ENCODE assay signal across 25 cellular contexts in genomic region chr20:8152847-8153246, GRCh38. TPM values are rescaled to one million over a fixed set of nuclear protein-coding genes. Genes with fewer than 3 reads are reported as not detected.
A peak's percentile ranks its signal among the peaks of the same experiment; 100 is the strongest.
DNase-seq lines count a peak whose midpoint lies in the region; ATAC-seq and TF ChIP-seq lines count a peak whose summit lies in the region.
"Had no signal": no experiment of that assay in that cellular context is flagged by ENCODE, and none has a peak within 500 bp of the region (broad histone marks: within the 10 kb centered on the region; RNA-seq: fewer than 3 reads in every experiment).

No MANE protein-coding gene starts in this region.

- CTCF ChIA-PET in CD8-positive, alpha-beta T cell (lab: Charles Lee), result interaction anchor here (1.3 kb wide), 1 partner anchor 18 kb away, joined by 3 read pairs; no protein-coding TSS in a partner anchor

- peaks cover 52% of the 10 kb centered on the region for H3K4me1 ChIP-seq in CD8-positive, alpha-beta T cell (ENCODE audit: insufficient read depth, low read length)
- no peaks in the 10 kb centered on the region for H3K4me1 ChIP-seq in endodermal cell (ENCODE audit: control insufficient read depth, insufficient read depth, low read length)
- H3K4me1 ChIP-seq: SJSA1 had no signal

- no peak for TF ChIP-seq CTCF in CD8-positive, alpha-beta T cell (IDR thresholded peaks at IDR 0.05)
- TF ChIP-seq CTCF in brain (conservative IDR thresholded peaks at IDR 0.05), result no peak
- TF ChIP-seq CTCF in osteocyte (IDR thresholded peaks at IDR 0.05), result no peak
- TF ChIP-seq CTCF in endodermal cell (conservative IDR thresholded peaks at IDR 0.05), result no peak

- no peak overlapping the region for H3K4me3 Mint-ChIP-seq in activated T-cell treated with anti-CD3 and anti-CD28 coated beads, Interleukin-2, amount 50 U/mL, for 4 hours
- H3K4me3 Mint-ChIP-seq in CD8-positive, alpha-beta T cell, result no peak overlapping the region
- H3K4me3 Mint-ChIP-seq in brain (no peak overlapping the region), osteocyte (ENCODE audit: unreplicated experiment) (no peak overlapping the region), endodermal cell (no peak overlapping the region)
- H3K4me3 Mint-ChIP-seq: activated naive CD8-positive, alpha-beta T cell; activated T-helper 1 cell treated with anti-CD3 and anti-CD28 coated beads, Interleukin-12 subunit alpha, Interleukin-12 subunit beta, Interleukin-2, Interleukin-4 antibody, amounts not matched to agents 30 ng/mL and 10 ng/mL and 1 ng/mL, durations not matched to agents 14 hours and 24 hours and 36 hours; T-helper 1 cell treated with Interleukin-12 subunit alpha and Interleukin-12 subunit beta and Interleukin-4 antibody, amounts not matched to agents 30 μg/mL and 1 μg/mL, for 36 hours had no signal

- no peak for DNase-seq in activated T-cell treated with anti-CD3 and anti-CD28 coated beads, Interleukin-2, amount 50 U/mL, for 4 hours
- DNase-seq in activated T-cell treated with anti-CD3 and anti-CD28 coated beads for 4 hours (no peak), osteocyte (ENCODE audit: extremely low spot score, unreplicated experiment) (no peak), putamen (ENCODE audit: low spot score) (no peak), endodermal cell (no peak), Ammon's horn (ENCODE audit: low spot score) (no peak)
- no peak for DNase-seq in CD8-positive, alpha-beta T cell
- DNase-seq: activated CD4-positive, alpha-beta T cell treated with anti-CD3 and anti-CD28 coated beads for 1 hour; BE2C; NCI-H146; NCI-H2107; NCI-H774; stimulated activated CD4-positive, alpha-beta T cell treated with anti-CD3 and anti-CD28 coated beads, Interleukin-1b, Interleukin-23, amount 100 ng/mL, for 48 hours; stimulated activated CD8-positive, alpha-beta memory T cell treated with anti-CD3 and anti-CD28 coated beads, Interleukin-4, amount 100 ng/mL, for 48 hours; trophoblast cell had no signal

- H3K4me1 Mint-ChIP-seq in activated T-cell treated with anti-CD3 and anti-CD28 coated beads, Interleukin-2, amount 50 U/mL, for 4 hours (ENCODE audit: low read depth), result peaks cover 59% of the 10 kb centered on the region
- H3K4me1 Mint-ChIP-seq in CD8-positive, alpha-beta T cell (ENCODE audit: low read depth), result peaks cover 56% of the 10 kb centered on the region
- H3K4me1 Mint-ChIP-seq in brain (peaks cover 65% of the 10 kb centered on the region), osteocyte (ENCODE audit: unreplicated experiment) (peaks cover 87% of the 10 kb centered on the region), endodermal cell (peaks cover 7% of the 10 kb centered on the region)

- peak; percentile 39 to 42 for ATAC-seq in activated T-cell treated with anti-CD3 and anti-CD28 coated beads, Interleukin-2, amount 50 U/mL, for 4 hours
- ATAC-seq in CD8-positive, alpha-beta T cell, result peak; percentile 18
- ATAC-seq: A549 had no signal

- H3K27ac Mint-ChIP-seq in CD8-positive, alpha-beta T cell, result peak overlapping the region; percentile 10
- H3K27ac Mint-ChIP-seq in brain (peak overlapping the region in 4 of 5 experiments; percentile 6 to 66 (median 16)), osteocyte (ENCODE audit: unreplicated experiment) (peak overlapping the region; percentile 85), endodermal cell (no peak overlapping the region)
- H3K27ac Mint-ChIP-seq: activated naive CD8-positive, alpha-beta T cell; activated T-helper 1 cell treated with anti-CD3 and anti-CD28 coated beads, Interleukin-12 subunit alpha, Interleukin-12 subunit beta, Interleukin-2, Interleukin-4 antibody, amounts not matched to agents 30 ng/mL and 10 ng/mL and 1 ng/mL, durations not matched to agents 14 hours and 24 hours and 36 hours; T-helper 1 cell treated with Interleukin-12 subunit alpha and Interleukin-12 subunit beta and Interleukin-4 antibody, amounts not matched to agents 30 μg/mL and 1 μg/mL, for 36 hours had no signal

- WGBS in endodermal cell (ENCODE audit: insufficient coverage in 1 of 2, insufficient read length in 1 of 2), 2 experiments, result 94 to 100% methylated on average over 2 of the region's 2 CpGs

- H3K9me3 ChIP-seq in CD8-positive, alpha-beta T cell (ENCODE audit: low read length), result no peaks in the 10 kb centered on the region
- peaks cover 8% of the 10 kb centered on the region for H3K9me3 ChIP-seq in endodermal cell (ENCODE audit: control insufficient read depth, low read length)
- H3K9me3 ChIP-seq: BE2C, SJSA1 had no signal

- H3K27me3 ChIP-seq in CD8-positive, alpha-beta T cell (ENCODE audit: insufficient read depth, low read length), result no peaks in the 10 kb centered on the region
- H3K27me3 ChIP-seq in endodermal cell (ENCODE audit: control insufficient read depth, insufficient read depth, low read length, poor library complexity, severe bottlenecking), result no peaks in the 10 kb centered on the region
- H3K27me3 ChIP-seq: BE2C had no signal

- intact Hi-C loops in CD8-positive, alpha-beta T cell (cut with DNase I, micrococcal nuclease), result loop anchor here in 1 of 2 experiments (1.0 to 10.0 kb wide), 3 partner anchors 8 to 62 kb away; no protein-coding TSS in a partner anchor

- H3K36me3 ChIP-seq in CD8-positive, alpha-beta T cell (ENCODE audit: insufficient read depth, low read length), result no peaks in the 10 kb centered on the region
- H3K36me3 ChIP-seq in endodermal cell (ENCODE audit: control insufficient read depth, insufficient read depth, low read length), result no peaks in the 10 kb centered on the region
- H3K36me3 ChIP-seq: SJSA1 had no signal

- no peaks in the 10 kb centered on the region for H3K36me3 Mint-ChIP-seq in activated T-cell treated with anti-CD3 and anti-CD28 coated beads, Interleukin-2, amount 50 U/mL, for 4 hours (ENCODE audit: insufficient read depth)
- H3K36me3 Mint-ChIP-seq in CD8-positive, alpha-beta T cell, result no peaks in the 10 kb centered on the region
- H3K36me3 Mint-ChIP-seq in brain, result peaks cover 4% of the 10 kb centered on the region
- H3K36me3 Mint-ChIP-seq in osteocyte (ENCODE audit: unreplicated experiment), result peaks cover 2% of the 10 kb centered on the region
- H3K36me3 Mint-ChIP-seq in endodermal cell (ENCODE audit: low read depth), result peaks cover under 1% of the 10 kb centered on the region
- H3K36me3 Mint-ChIP-seq: activated naive CD8-positive, alpha-beta T cell; naive thymus-derived CD4-positive, alpha-beta T cell had no signal

- H3K9me3 Mint-ChIP-seq in activated T-cell treated with anti-CD3 and anti-CD28 coated beads, Interleukin-2, amount 50 U/mL, for 4 hours, result no peaks in the 10 kb centered on the region
- H3K9me3 Mint-ChIP-seq in CD8-positive, alpha-beta T cell, result no peaks in the 10 kb centered on the region
- H3K9me3 Mint-ChIP-seq in brain (peaks cover 0 to under 1% (median 0%) of the 10 kb centered on the region in 5 experiments), osteocyte (ENCODE audit: unreplicated experiment) (peaks cover 6% of the 10 kb centered on the region), endodermal cell (peaks cover under 1% of the 10 kb centered on the region)
- H3K9me3 Mint-ChIP-seq: activated T-helper 1 cell treated with anti-CD3 and anti-CD28 coated beads, Interleukin-12 subunit alpha, Interleukin-12 subunit beta, Interleukin-2, Interleukin-4 antibody, amounts not matched to agents 30 ng/mL and 10 ng/mL and 1 ng/mL, durations not matched to agents 14 hours and 24 hours and 36 hours had no signal

- no peak overlapping the region for H3K9ac ChIP-seq in endodermal cell (ENCODE audit: extremely low read depth, low read length, poor library complexity, severe bottlenecking)
- H3K9ac ChIP-seq: GM23248 had no signal

- POLR2A ChIA-PET in CD8-positive, alpha-beta T cell (lab: Charles Lee), result interaction anchor here (1.7 kb wide), 1 partner anchor 9 kb away, joined by 5 read pairs; no protein-coding TSS in a partner anchor

- no peak overlapping the region for H3K4me3 ChIP-seq in CD8-positive, alpha-beta T cell (ENCODE audit: low read depth, low read length)
- H3K4me3 ChIP-seq in endodermal cell (ENCODE audit: low read length), result no peak overlapping the region
- H3K4me3 ChIP-seq: A549, GM12878, GM23248, SJSA1, smooth muscle cell had no signal

- H3K27ac ChIP-seq in CD8-positive, alpha-beta T cell (ENCODE audit: low read depth, low read length), result no peak overlapping the region
- no peak overlapping the region for H3K27ac ChIP-seq in endodermal cell (ENCODE audit: low read depth, low read length)
- H3K27ac ChIP-seq: A549, GM23248, SJSA1 had no signal

- H3K27me3 Mint-ChIP-seq in activated T-cell treated with anti-CD3 and anti-CD28 coated beads, Interleukin-2, amount 50 U/mL, for 4 hours (ENCODE audit: low read depth), result peaks cover 2% of the 10 kb centered on the region
- H3K27me3 Mint-ChIP-seq in CD8-positive, alpha-beta T cell (ENCODE audit: low read depth), result no peaks in the 10 kb centered on the region
- H3K27me3 Mint-ChIP-seq in brain (no peaks in the 10 kb centered on the region), osteocyte (ENCODE audit: unreplicated experiment) (no peaks in the 10 kb centered on the region), endodermal cell (ENCODE audit: insufficient read depth) (no peaks in the 10 kb centered on the region)
- H3K27me3 Mint-ChIP-seq: activated naive CD8-positive, alpha-beta T cell had no signal

RNA-seq across cellular contexts. Expression of gene PLCB1, which starts 20.8 kb away (rescaled TPM):
- 1 to 10 TPM in 2 of 3 donors, under 1 TPM in 1; 0.91 to 6.0 (median 2.8) TPM for total RNA-seq in activated T-cell treated with anti-CD3 and anti-CD28 coated beads, Interleukin-2, amount 50 U/mL, for 4 hours
- total RNA-seq in CD8-positive, alpha-beta T cell, result 1 to 10 TPM; 4.6 to 5.0 TPM
- polyA plus RNA-seq in brain (ENCODE audit: insufficient read depth, low read depth, low replicate concordance), result 6.2 TPM
- total RNA-seq in osteocyte (32.1 and 33.3 TPM in 2 replicates), endodermal cell (10 to 100 TPM; 15.3 to 16.5 TPM)
- 13.1 TPM for polyA plus RNA-seq in endodermal cell (2013, experiment 1 of 2)
- polyA plus RNA-seq in endodermal cell (2013, experiment 2 of 2), result 12.5 TPM
